ENCODE assay signal across 18 cellular contexts in the genomic region with DNA sequence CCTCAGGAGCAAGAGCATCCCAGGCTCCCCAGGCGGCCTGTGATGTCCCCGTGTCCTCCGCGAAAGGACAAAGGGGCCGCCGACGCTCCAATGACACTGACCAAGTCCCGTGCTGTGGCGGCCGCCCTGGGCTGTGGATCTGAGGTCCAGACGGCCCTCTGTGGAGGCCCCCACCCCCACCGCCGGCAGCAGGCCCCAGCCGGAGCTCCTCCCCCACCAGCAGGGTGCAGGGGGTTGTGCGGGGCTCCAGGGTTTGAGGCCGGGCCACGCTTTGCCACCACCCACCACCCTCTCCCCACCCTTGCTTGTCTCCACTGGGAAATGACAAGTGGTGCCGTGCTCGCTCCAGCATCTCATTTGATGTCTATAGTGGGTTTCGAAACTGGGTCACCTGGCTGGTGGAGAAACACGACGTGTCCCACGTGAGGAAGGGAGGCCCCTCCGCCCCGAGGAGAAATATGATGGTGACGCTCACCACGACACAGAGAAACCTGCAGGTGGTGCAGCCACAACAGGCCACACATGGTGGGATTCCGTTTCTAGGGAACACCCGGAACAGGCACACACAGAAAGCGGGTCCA. TPM values are rescaled to one million over a fixed set of nuclear protein-coding genes. Genes with fewer than 3 reads are reported as not detected.
DNase-seq lines count a peak whose midpoint lies in the region; ATAC-seq and TF ChIP-seq lines count a peak whose summit lies in the region.
"Had no signal": no experiment of that assay in that cellular context is flagged by ENCODE, and none has a peak within 500 bp of the region (broad histone marks: within the 10 kb centered on the region; RNA-seq: fewer than 3 reads in every experiment).

No MANE protein-coding gene starts in this region.

- intact Hi-C loops in Right ventricle myocardium superior (cut with DNase I) (no loop called here), cardiac septum (cut with DNase I) (no loop called here), aorta (cut with DNase I) (no loop called here)

- no peaks in the 10 kb centered on the region for H3K4me1 ChIP-seq in aorta (ENCODE audit: control insufficient read depth in 1 of 2, insufficient read depth in 2 of 2, low read length in 2 of 2)

- no peaks in the 10 kb centered on the region for H3K36me3 Mint-ChIP-seq in neural crest cell (ENCODE audit: low read depth)
- H3K36me3 Mint-ChIP-seq: CD4-positive, alpha-beta memory T cell had no signal

- no peaks in the 10 kb centered on the region for H3K27me3 Mint-ChIP-seq in neural crest cell (ENCODE audit: low read depth)
- H3K27me3 Mint-ChIP-seq: B cell; CD4-positive, alpha-beta memory T cell had no signal

- no peaks in the 10 kb centered on the region for H3K9me3 Mint-ChIP-seq in neural crest cell
- H3K9me3 Mint-ChIP-seq: CD4-positive, alpha-beta memory T cell had no signal

- DNase-seq in Right ventricle myocardium superior (peak; percentile 33), cardiac septum (ENCODE audit: low spot score) (no peak), SK-N-DZ (ENCODE audit: low spot score) (peak; percentile 32), neural crest cell (ENCODE audit: low read depth, low spot score) (no peak), aorta (peak; percentile 33 to 59), OCI-M1 (lab: John Stamatoyannopoulos, UW) (no peak)
- no peak for DNase-seq in activated CD8-positive, alpha-beta memory T cell treated with anti-CD3 and anti-CD28 coated beads, Interleukin-2, amount 50 U/mL, for 4 hours
- DNase-seq: CD4-positive, alpha-beta memory T cell; DMS153; GDM1; HCEC 1CT; NCI-H1105 treated with DMSO at 0.1 percent for 48 hours; NCI-H1694; NCI-H510A; NCI-H748 treated with DMSO at 0.1 percent for 48 hours; SHP77 treated with DMSO at 0.1 percent for 48 hours had no signal

- H3K4me3 ChIP-seq in aorta (ENCODE audit: low read length in 2 of 2): no peak overlapping the region
- H3K4me3 ChIP-seq: K562 had no signal

- peaks cover 13% of the 10 kb centered on the region for H3K4me1 Mint-ChIP-seq in neural crest cell

- TF ChIP-seq CTCF in neural crest cell (conservative IDR thresholded peaks at IDR 0.05): no peak

- no peaks in the 10 kb centered on the region for H3K9me3 ChIP-seq in aorta (ENCODE audit: control insufficient read depth, low read length)

- no peaks in the 10 kb centered on the region for H3K27me3 ChIP-seq in aorta (ENCODE audit: control insufficient read depth in 1 of 2, insufficient read depth in 2 of 2, low read length in 1 of 2)

- ATAC-seq in Right ventricle myocardium superior (ENCODE audit: poor library complexity): no peak
- no peak for ATAC-seq in aorta (ENCODE audit: low FRiP score)
- ATAC-seq: K562 had no signal

- peak overlapping the region; percentile 35 for H3K27ac Mint-ChIP-seq in neural crest cell (ENCODE audit: unreplicated experiment)
- H3K27ac Mint-ChIP-seq: B cell had no signal

- WGBS in aorta, 2 donors: 87 to 90% methylated on average over 30 of the region's 30 CpGs

- H3K27ac ChIP-seq in aorta (ENCODE audit: low read depth in 1 of 2, low read length in 2 of 2): no peak overlapping the region

- H3K4me3 Mint-ChIP-seq in neural crest cell: no peak overlapping the region
- H3K4me3 Mint-ChIP-seq: B cell; CD4-positive, alpha-beta memory T cell had no signal

- no peaks in the 10 kb centered on the region for H3K36me3 ChIP-seq in aorta (ENCODE audit: control insufficient read depth in 1 of 2, insufficient read depth in 2 of 2, low read length in 1 of 2)

RNA-seq across cellular contexts. Expression of gene ZNF469, which starts 31.1 kb away (rescaled TPM):
- total RNA-seq in Right ventricle myocardium superior (0.94 TPM), cardiac septum (1.5 TPM), neural crest cell (0.52 and 0.58 TPM in 2 replicates), aorta (1 to 10 TPM; 1.9 to 5.2 TPM)
- polyA plus RNA-seq in SK-N-DZ (2014; cell fraction: cytosol; rRNA removed): 0.01 and 0.07 TPM in 2 replicates
- 0.14 and 0.53 TPM in 2 replicates for polyA plus RNA-seq in SK-N-DZ (2014; cell fraction: nucleus; rRNA removed)
- under 1 TPM; 0.38 to 0.54 TPM for polyA plus RNA-seq in aorta

Comparison
In these comparisons a context has a peak if more than half of its experiments do, and no peak if none do; other contexts are left out.
1. DNase-seq: peak in Right ventricle myocardium superior (single experiment), SK-N-DZ (single experiment) and aorta (2 of 2); none in cardiac septum (single experiment), neural crest cell (single experiment), OCI-M1 (single experiment) and activated CD8-positive, alpha-beta memory T cell treated with anti-CD3 and anti-CD28 coated beads, Interleukin-2, amount 50 U/mL, for 4 hours (single experiment).